Comparison of ENCODE assay signal across 8 cellular contexts in the genomic region with DNA sequence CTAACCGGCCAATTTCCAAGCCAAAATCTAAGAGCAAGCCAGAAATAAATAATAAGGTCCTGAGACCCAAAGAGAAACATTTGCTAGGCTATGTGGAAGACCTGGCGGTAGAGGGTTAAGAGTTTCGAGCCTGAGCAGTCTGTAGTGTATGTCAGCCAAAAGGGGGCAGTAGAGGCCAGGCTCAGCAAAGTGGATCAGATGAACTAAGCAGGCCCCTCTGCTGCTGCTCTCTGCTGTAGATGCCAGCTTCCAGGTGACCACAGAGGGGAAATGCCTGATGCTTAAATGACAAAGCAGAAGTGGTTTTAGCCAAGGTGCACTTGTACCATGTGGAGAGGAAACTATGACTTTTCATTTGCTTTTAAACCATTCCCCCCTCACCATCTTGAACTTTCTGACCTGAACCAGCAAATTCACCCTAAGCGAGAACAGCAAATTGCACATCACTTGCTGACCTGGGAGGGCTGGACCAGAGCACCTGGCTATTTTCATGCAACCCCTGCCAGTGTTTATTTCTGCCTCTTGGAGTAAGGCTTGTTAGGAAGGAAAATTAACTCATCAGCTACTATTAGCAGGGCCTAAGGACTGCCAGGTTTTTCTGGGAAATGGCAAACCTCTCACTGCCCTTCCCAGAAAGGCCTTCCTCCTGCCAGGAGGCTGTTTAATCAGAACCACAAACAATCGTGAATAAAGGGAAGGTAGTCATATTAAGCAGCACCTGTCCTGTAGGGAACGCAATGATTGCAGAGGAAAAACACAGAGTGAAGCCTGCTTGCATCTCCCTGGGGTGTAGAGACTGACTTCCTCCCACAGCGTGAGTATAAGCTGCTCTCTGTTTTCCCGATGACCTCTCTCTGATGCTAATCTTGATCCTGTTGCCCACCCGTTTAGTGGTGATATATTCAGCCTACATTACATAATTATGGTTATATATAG.
DNase-seq lines count a peak whose midpoint lies in the region; ATAC-seq and TF ChIP-seq lines count a peak whose summit lies in the region.

No MANE protein-coding gene starts in this region.

- no peaks in the 10 kb centered on the region for H3K27me3 ChIP-seq in kidney epithelial cell (ENCODE audit: control insufficient read depth, insufficient read depth, low read length)

- in situ Hi-C loops in astrocyte of the cerebellum (cut with HindIII; ENCODE audit: low sequenced_read_pairs) = no loop called here

- H3K4me3 ChIP-seq in astrocyte of the cerebellum (ENCODE audit: low read depth, low read length) = no peak overlapping the region
- H3K4me3 ChIP-seq in kidney epithelial cell (ENCODE audit: low read depth, low read length) = no peak overlapping the region

- no peaks in the 10 kb centered on the region for H3K36me3 ChIP-seq in kidney epithelial cell (ENCODE audit: control insufficient read depth, insufficient read depth, low read length)

- DNase-seq in DMS153 (lab: John Stamatoyannopoulos, UW) (peak; percentile 80), DMS153 treated with DMSO at 0.1 percent for 48 hours (lab: John Stamatoyannopoulos, UW; ENCODE audit: unreplicated experiment) (no peak), NCI-H2196 (lab: John Stamatoyannopoulos, UW; ENCODE audit: unreplicated experiment) (peak; percentile 53), astrocyte of the cerebellum (ENCODE audit: low read depth) (peak; percentile 60), kidney epithelial cell (ENCODE audit: low read depth) (peak; percentile 23), putamen (ENCODE audit: low spot score) (no peak)

- TF ChIP-seq CTCF in astrocyte of the cerebellum (IDR thresholded peaks at IDR 0.05; ENCODE audit: low read depth, low read length, missing control alignments) = peak; percentile 87
- peak; percentile 80 for TF ChIP-seq CTCF in kidney epithelial cell (IDR thresholded peaks at IDR 0.05; ENCODE audit: insufficient read depth, low read length, poor library complexity, severe bottlenecking)

- peak; percentile 95 for ATAC-seq in GM19035 (IDR thresholded peaks at IDR 0.05; ENCODE audit: unreplicated experiment)
- ATAC-seq in HG03066 (IDR thresholded peaks at IDR 0.05; ENCODE audit: low read depth, unreplicated experiment) = peak; percentile 96

Comparison
In these comparisons a context has a peak if more than half of its experiments do, and no peak if none do; other contexts are left out.
1. DNase-seq: peak in DMS153 (single experiment), NCI-H2196 (single experiment), astrocyte of the cerebellum (single experiment) and kidney epithelial cell (single experiment); none in DMS153 treated with DMSO at 0.1 percent for 48 hours (single experiment) and putamen (single experiment).